ENCODE assay signal across 9 cellular contexts in genomic region chr6:33343953-33344611, GRCh38. TPM values are rescaled to one million over a fixed set of nuclear protein-coding genes. Genes with fewer than 3 reads are reported as not detected.
DNase-seq lines count a peak whose midpoint lies in the region; ATAC-seq and TF ChIP-seq lines count a peak whose summit lies in the region.
"Had no signal": no experiment of that assay in that cellular context is flagged by ENCODE, and none has a peak within 500 bp of the region (broad histone marks: within the 10 kb centered on the region; RNA-seq: fewer than 3 reads in every experiment).

No MANE protein-coding gene starts in this region.

- H2AFZ ChIP-seq in mesenchymal stem cell (ENCODE audit: low read depth, low read length) = no peak overlapping the region

- H3K79me1 ChIP-seq in mesenchymal stem cell (replicated peaks; ENCODE audit: low read length, poor library complexity, severe bottlenecking) = no peaks in the 10 kb centered on the region

- H3K4ac ChIP-seq in mesenchymal stem cell (ENCODE audit: low read depth in 1 of 2, low read length in 2 of 2) = no peak overlapping the region

- no peak overlapping the region for H2BK15ac ChIP-seq in mesenchymal stem cell (ENCODE audit: low read depth, poor library complexity, severe bottlenecking)

- no peak overlapping the region for H3K23ac ChIP-seq in mesenchymal stem cell (ENCODE audit: low read length in 2 of 2)

- no peak overlapping the region for H3K14ac ChIP-seq in mesenchymal stem cell (ENCODE audit: low read length in 2 of 2)

- H4K91ac ChIP-seq in mesenchymal stem cell (ENCODE audit: low read length) = no peak overlapping the region

- WGBS in mesenchymal stem cell = 81% methylated on average over 4 of the region's 6 CpGs

- no peak overlapping the region for H4K8ac ChIP-seq in mesenchymal stem cell (ENCODE audit: low read length)

- peak overlapping the region; percentile 87 for H3K27ac ChIP-seq in effector memory CD4-positive, alpha-beta T cell (ENCODE audit: insufficient read depth, low read length, poor library complexity, severe bottlenecking)
- H3K27ac ChIP-seq in WERI-Rb-1 (no peak overlapping the region), mesenchymal stem cell (ENCODE audit: low read length, poor library complexity, severe bottlenecking) (no peak overlapping the region)

- ATAC-seq in HG02610 (IDR thresholded peaks at IDR 0.05; ENCODE audit: unreplicated experiment) = peak; percentile 38

- H3K18ac ChIP-seq in mesenchymal stem cell (ENCODE audit: low read depth in 1 of 2, low read length in 2 of 2) = no peak overlapping the region

- no peaks in the 10 kb centered on the region for H3K27me3 ChIP-seq in effector memory CD4-positive, alpha-beta T cell (replicated peaks; ENCODE audit: control insufficient read depth, insufficient read depth, low read length, poor library complexity, severe bottlenecking)
- H3K27me3 ChIP-seq in WERI-Rb-1 (ENCODE audit: insufficient read depth, low read depth, severe bottlenecking) (no peaks in the 10 kb centered on the region), mesenchymal stem cell (ENCODE audit: control insufficient read depth in 1 of 2, insufficient read depth in 1 of 2, low read length in 2 of 2) (peaks cover 0 to 53% of the 10 kb centered on the region in 2 experiments)
- H3K27me3 ChIP-seq: MG63 had no signal

- no peak overlapping the region for H2BK5ac ChIP-seq in mesenchymal stem cell (ENCODE audit: low read depth, low read length, poor library complexity, severe bottlenecking)

- no peak overlapping the region for H3K4me2 ChIP-seq in mesenchymal stem cell (ENCODE audit: low read length, poor library complexity, severe bottlenecking)

- H2BK12ac ChIP-seq in mesenchymal stem cell (ENCODE audit: low read length in 2 of 2) = no peak overlapping the region

- peaks cover 26% of the 10 kb centered on the region for H3K4me1 ChIP-seq in effector memory CD4-positive, alpha-beta T cell (ENCODE audit: control insufficient read depth, insufficient read depth, low read length, poor library complexity, severe bottlenecking)
- H3K4me1 ChIP-seq in mesenchymal stem cell (ENCODE audit: control insufficient read depth, insufficient read depth, low read depth, low read length) = peaks cover 3% of the 10 kb centered on the region

- H3K9me3 ChIP-seq in effector memory CD4-positive, alpha-beta T cell (ENCODE audit: control insufficient read depth, low read length) = no peaks in the 10 kb centered on the region
- no peaks in the 10 kb centered on the region for H3K9me3 ChIP-seq in WERI-Rb-1 (ENCODE audit: severe bottlenecking)
- H3K9me3 ChIP-seq in mesenchymal stem cell (ENCODE audit: control insufficient read depth, low read length) = no peaks in the 10 kb centered on the region
- H3K9me3 ChIP-seq: MG63 had no signal

- peak; percentile 58 for DNase-seq in CD1c-positive myeloid dendritic cell (ENCODE audit: extremely low spot score)
- peak; percentile 41 for DNase-seq in activated CD4-positive, alpha-beta T cell treated with anti-CD3 and anti-CD28 coated beads for 48 hours
- peak; percentile 62 to 68 (median 63) for DNase-seq in effector memory CD4-positive, alpha-beta T cell
- no peak for DNase-seq in WERI-Rb-1
- no peak for DNase-seq in NCI-H524 (lab: John Stamatoyannopoulos, UW)
- DNase-seq in mesenchymal stem cell = no peak
- DNase-seq in epidermal melanocyte (ENCODE audit: insufficient read length, low spot score) = no peak
- DNase-seq: MG63 had no signal

- H3K4me3 ChIP-seq in effector memory CD4-positive, alpha-beta T cell (ENCODE audit: insufficient read depth, low read depth, low read length, poor library complexity, severe bottlenecking) = peak overlapping the region; percentile 16
- H3K4me3 ChIP-seq in WERI-Rb-1 (ENCODE audit: low read depth, low read length) (no peak overlapping the region), mesenchymal stem cell (ENCODE audit: insufficient read depth in 1 of 2, low read depth in 1 of 2, low read length in 2 of 2) (no peak overlapping the region)
- H3K4me3 ChIP-seq: MG63 had no signal

- no peak overlapping the region for H2AK5ac ChIP-seq in mesenchymal stem cell (ENCODE audit: low read length, severe bottlenecking)

- no peak overlapping the region for H3K9ac ChIP-seq in mesenchymal stem cell (ENCODE audit: low read length)

- H2BK120ac ChIP-seq in mesenchymal stem cell (ENCODE audit: low read depth, low read length) = no peak overlapping the region

- H3K36me3 ChIP-seq in effector memory CD4-positive, alpha-beta T cell (ENCODE audit: control insufficient read depth, insufficient read depth, low read length) = no peaks in the 10 kb centered on the region
- H3K36me3 ChIP-seq in WERI-Rb-1 = no peaks in the 10 kb centered on the region
- no peaks in the 10 kb centered on the region for H3K36me3 ChIP-seq in mesenchymal stem cell (ENCODE audit: control insufficient read depth in 1 of 2, insufficient read depth in 2 of 2, low read depth in 1 of 2, low read length in 2 of 2)
- H3K36me3 ChIP-seq: MG63 had no signal

- TF ChIP-seq CTCF in WERI-Rb-1 (IDR thresholded peaks at IDR 0.05; ENCODE audit: low read depth, low read length) = no peak

RNA-seq across cellular contexts. Expression of gene DAXX, which starts 21.3 kb away (rescaled TPM):
- polyA plus RNA-seq in mesenchymal stem cell (2013, experiment 1 of 2) = 35.8 TPM
- polyA plus RNA-seq in mesenchymal stem cell (2013, experiment 2 of 2) = 34.9 TPM

RNA-seq across cellular contexts. Expression of gene ZBTB22, which starts 26.5 kb away (rescaled TPM):
- polyA plus RNA-seq in mesenchymal stem cell (2013, experiment 1 of 2) = 11.3 TPM
- 10.6 TPM for polyA plus RNA-seq in mesenchymal stem cell (2013, experiment 2 of 2)

RNA-seq across cellular contexts. Expression of gene TAPBP, which starts 30.2 kb away (rescaled TPM):
- 180 TPM for polyA plus RNA-seq in mesenchymal stem cell (2013, experiment 1 of 2)
- 172 TPM for polyA plus RNA-seq in mesenchymal stem cell (2013, experiment 2 of 2)

RNA-seq across cellular contexts. Expression of gene RGL2, which starts 45.3 kb away (rescaled TPM):
- polyA plus RNA-seq in mesenchymal stem cell (2013, experiment 1 of 2) = 36.7 TPM
- 36.6 TPM for polyA plus RNA-seq in mesenchymal stem cell (2013, experiment 2 of 2)

RNA-seq across cellular contexts. Expression of gene KIFC1, which starts 47.5 kb away (rescaled TPM):
- polyA plus RNA-seq in mesenchymal stem cell (2013, experiment 1 of 2) = 4.9 TPM
- 5.1 TPM for polyA plus RNA-seq in mesenchymal stem cell (2013, experiment 2 of 2)

Comparison
In these comparisons a context has a peak if more than half of its experiments do, and no peak if none do; other contexts are left out.
1. DNase-seq: peak in CD1c-positive myeloid dendritic cell (single experiment), activated CD4-positive, alpha-beta T cell treated with anti-CD3 and anti-CD28 coated beads for 48 hours (single experiment) and effector memory CD4-positive, alpha-beta T cell (3 of 3); none in WERI-Rb-1 (single experiment), NCI-H524 (0 of 2), mesenchymal stem cell (single experiment) and epidermal melanocyte (single experiment).